In the genomic region with DNA sequence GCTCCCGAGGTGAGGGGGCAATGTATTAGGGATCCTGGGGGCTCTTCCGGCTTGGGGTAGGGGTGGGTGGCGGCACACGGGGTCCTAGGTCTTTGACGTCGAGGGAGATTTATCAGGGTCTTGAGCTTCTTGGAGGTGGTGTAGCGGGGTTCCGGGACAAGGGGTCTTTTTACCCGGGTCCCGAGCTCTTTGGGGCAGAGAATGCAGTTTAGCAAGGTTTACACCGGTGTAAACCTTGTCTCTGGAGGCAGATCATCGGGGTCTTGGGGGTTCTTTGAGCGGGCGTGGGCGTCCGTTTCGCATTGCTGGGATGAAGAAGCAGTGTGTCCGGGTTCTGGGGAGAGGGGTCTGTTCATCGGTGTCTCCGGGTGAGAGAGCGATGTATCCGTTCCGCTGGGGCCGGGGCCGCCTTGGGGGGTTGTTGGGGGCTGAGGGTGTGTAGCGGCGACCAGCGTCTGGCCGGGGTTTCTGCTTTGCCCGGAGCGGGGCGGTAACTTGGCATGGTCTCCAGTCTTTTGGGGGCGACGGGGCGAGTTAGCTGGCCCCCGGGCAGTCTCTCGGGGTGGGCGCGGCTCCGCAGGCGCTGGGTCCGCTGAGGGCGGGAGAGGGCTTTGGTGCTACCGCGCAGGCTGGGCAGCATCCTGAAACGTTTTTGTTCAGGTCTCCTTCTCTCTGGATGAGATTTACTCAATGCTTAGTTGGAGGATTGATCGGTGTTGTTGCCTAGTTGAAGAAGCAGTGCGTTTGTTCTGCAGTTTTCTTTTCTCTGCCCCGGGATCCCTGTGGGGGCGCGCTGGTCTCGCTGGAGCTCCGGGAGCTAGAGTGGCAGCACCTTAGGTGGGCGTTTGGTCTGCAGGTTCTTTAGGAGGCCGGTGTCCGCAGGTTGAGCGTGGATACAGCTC, we compare ENCODE assay signal across 8 cellular contexts. TPM values are rescaled to one million over a fixed set of nuclear protein-coding genes. Genes with fewer than 3 reads are reported as not detected.
DNase-seq lines count a peak whose midpoint lies in the region; ATAC-seq and TF ChIP-seq lines count a peak whose summit lies in the region.

No MANE protein-coding gene starts in this region.

- H3K36me3 ChIP-seq in Panc1 (ENCODE audit: control insufficient read depth, insufficient read depth, low read length) (no peaks in the 10 kb centered on the region; the same call in 1 of the 2 replicates), neutrophil (no peaks in the 10 kb centered on the region)

- BruUV-seq in Panc1 (replicated peaks; lab: Mats Ljungman, UMichigan): no TSS peak

- H3K36me3 Mint-ChIP-seq in activated naive CD4-positive, alpha-beta T cell treated with anti-CD3 and anti-CD28 coated beads, Interleukin-2, amount 50 U/mL, for 72 hours: no peaks in the 10 kb centered on the region
- no peaks in the 10 kb centered on the region for H3K36me3 Mint-ChIP-seq in glutamatergic neuron (ENCODE audit: unreplicated experiment)

- H3K9me3 ChIP-seq in Panc1 (ENCODE audit: control insufficient read depth, insufficient read depth, low read depth, low read length) (no peaks in the 10 kb centered on the region), neutrophil (no peaks in the 10 kb centered on the region)

- intact Hi-C loops in Panc1 (cut with micrococcal nuclease; ENCODE audit: unreplicated experiment): no loop called here

- peak overlapping the region; percentile 98 for H3K4me3 Mint-ChIP-seq in glutamatergic neuron (ENCODE audit: unreplicated experiment)

- peak; percentile 61 for ATAC-seq in Panc1
- peak in 1 of 2 donors; percentile 0 for ATAC-seq in activated naive CD4-positive, alpha-beta T cell treated with anti-CD3 and anti-CD28 coated beads, Interleukin-2, amount 50 U/mL, for 72 hours
- no peak for ATAC-seq in HG02642 (IDR thresholded peaks at IDR 0.05; ENCODE audit: poor library complexity, unreplicated experiment)
- ATAC-seq in GM18505 (IDR thresholded peaks at IDR 0.05; ENCODE audit: unreplicated experiment): no peak

- H3K27ac ChIP-seq in Panc1 (ENCODE audit: low read length) (peak overlapping the region; percentile 80), neutrophil (no peak overlapping the region)

- TF ChIP-seq POLR2A in GM18505 (IDR thresholded peaks at IDR 0.05; ENCODE audit: borderline replicate concordance, extremely low read depth, insufficient read depth, insufficient read length): no peak

- peaks cover 20% of the 10 kb centered on the region for H3K4me1 Mint-ChIP-seq in glutamatergic neuron (ENCODE audit: low read depth, unreplicated experiment)

- CTCF ChIA-PET in Panc1 (lab: Charles Lee): interaction anchor here (0.6 to 0.8 kb wide), 3 partner anchors 19 to 234 kb away, joined by 3 to 10 read pairs (median 8); no protein-coding TSS in a partner anchor

- no peaks in the 10 kb centered on the region for H3K27me3 ChIP-seq in Panc1 (ENCODE audit: control insufficient read depth, insufficient read depth, low read length)
- peaks cover 35% of the 10 kb centered on the region for H3K27me3 ChIP-seq in neutrophil

- H3K4me1 ChIP-seq in Panc1 (ENCODE audit: control insufficient read depth, insufficient read depth, low read length) (peaks cover 9% of the 10 kb centered on the region), neutrophil (ENCODE audit: control insufficient read depth in 1 of 2, insufficient read depth in 1 of 2, low read depth in 1 of 2, low read length in 1 of 2) (peaks cover 16 to 18% of the 10 kb centered on the region in 2 experiments)

- H3K9me3 Mint-ChIP-seq in activated naive CD4-positive, alpha-beta T cell treated with anti-CD3 and anti-CD28 coated beads, Interleukin-2, amount 50 U/mL, for 72 hours: no peaks in the 10 kb centered on the region
- H3K9me3 Mint-ChIP-seq in glutamatergic neuron (ENCODE audit: unreplicated experiment): peaks cover 11% of the 10 kb centered on the region

- H3K27me3 Mint-ChIP-seq in glutamatergic neuron (ENCODE audit: unreplicated experiment): peaks cover 7% of the 10 kb centered on the region

- in situ Hi-C loops in ACHN (cut with HindIII; ENCODE audit: low pct_ligation_motif_present, low pct_unique_long_range_greater_than_20kb, low sequenced_read_pairs): no loop called here
- in situ Hi-C loops in GM13976 (cut with MboI; ENCODE audit: low sequenced_read_pairs, unreplicated experiment): no loop called here
- in situ Hi-C loops in Panc1 (cut with HindIII; ENCODE audit: low pct_unique_long_range_greater_than_20kb, low sequenced_read_pairs): no loop called here

- peak overlapping the region; percentile 91 for H3K27ac Mint-ChIP-seq in activated naive CD4-positive, alpha-beta T cell treated with anti-CD3 and anti-CD28 coated beads, Interleukin-2, amount 50 U/mL, for 72 hours
- peak overlapping the region; percentile 91 for H3K27ac Mint-ChIP-seq in glutamatergic neuron (ENCODE audit: unreplicated experiment)

- POLR2A ChIA-PET in Panc1 (lab: Charles Lee): interaction anchor here (0.5 to 1.3 kb wide), 3 partner anchors 17 to 528 kb away, joined by 3 to 4 read pairs (median 4); a partner anchor contains a TSS

- no peak for TF ChIP-seq CTCF in GM13976 (IDR thresholded peaks at IDR 0.05; ENCODE audit: borderline replicate concordance, control extremely low read depth, extremely low read depth, insufficient read depth, missing control alignments)
- TF ChIP-seq CTCF in Panc1 (IDR thresholded peaks at IDR 0.05): peak; percentile 73
- no peak for TF ChIP-seq CTCF in glutamatergic neuron (IDR thresholded peaks at IDR 0.05; ENCODE audit: partially characterized antibody, unreplicated experiment)
- TF ChIP-seq CTCF in neutrophil (IDR thresholded peaks at IDR 0.05): no peak

- DNase-seq in ACHN (peak; percentile 33), GM13976 (ENCODE audit: low spot score) (peak; percentile 50), Panc1 (ENCODE audit: low read depth, low spot score) (no peak), glutamatergic neuron (peak; percentile 50)
- peak in 1 of 2 donors; percentile 25 for DNase-seq in activated naive CD4-positive, alpha-beta T cell treated with anti-CD3 and anti-CD28 coated beads, Interleukin-2, amount 50 U/mL, for 72 hours (ENCODE audit: low spot score in 2 of 2)

- H3K4me3 ChIP-seq in Panc1 (ENCODE audit: low read depth in 2 of 2, low read length in 2 of 2): peak overlapping the region; percentile 72 to 93
- H3K4me3 ChIP-seq in neutrophil (ENCODE audit: low read depth in 1 of 2, low read length in 1 of 2): peak overlapping the region; percentile 76 to 82

RNA-seq across cellular contexts. Expression of a gene that starts 0.8 kb away (rescaled TPM):
- 22.8 TPM for total RNA-seq in Panc1 (2021; ENCODE audit: unreplicated experiment)
- polyA plus RNA-seq in Panc1 (2012; ENCODE audit: insufficient read length): 8.3 TPM
- total RNA-seq in activated naive CD4-positive, alpha-beta T cell treated with anti-CD3 and anti-CD28 coated beads, Interleukin-2, amount 50 U/mL, for 72 hours: 1 to 10 TPM; 3.9 to 4.4 TPM
- total RNA-seq in glutamatergic neuron (ENCODE audit: unreplicated experiment): 6.7 TPM
